In the genomic region with DNA sequence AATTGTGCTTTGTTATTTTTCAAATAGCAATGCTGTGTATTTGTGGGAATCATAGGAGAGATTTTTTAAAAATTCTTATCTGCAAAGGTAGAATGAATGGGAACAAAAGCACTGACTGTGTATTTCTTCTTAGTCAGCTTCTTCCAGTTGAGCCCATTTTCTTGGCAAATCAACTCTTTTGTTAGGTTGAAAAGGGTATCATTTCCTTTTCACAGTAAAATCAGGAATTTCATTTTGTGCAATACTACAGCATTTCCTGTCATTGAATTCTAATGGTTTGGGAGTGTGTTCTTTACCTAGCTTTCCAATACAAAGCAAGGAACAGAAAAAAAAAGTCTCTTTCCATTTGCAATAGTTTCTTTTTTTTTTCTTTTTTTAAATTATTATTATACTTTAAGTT, we compare ENCODE assay signal across 9 cellular contexts. TPM values are rescaled to one million over a fixed set of nuclear protein-coding genes. Genes with fewer than 3 reads are reported as not detected.
DNase-seq lines count a peak whose midpoint lies in the region; ATAC-seq and TF ChIP-seq lines count a peak whose summit lies in the region.
"Had no signal": no experiment of that assay in that cellular context is flagged by ENCODE, and none has a peak within 500 bp of the region (broad histone marks: within the 10 kb centered on the region; RNA-seq: fewer than 3 reads in every experiment).

No MANE protein-coding gene starts in this region.

- no peak for TF ChIP-seq CTCF in gastroesophageal sphincter (IDR thresholded peaks at IDR 0.05)

- H3K4me1 ChIP-seq in gastroesophageal sphincter (peaks cover 0 to 44% (median 3%) of the 10 kb centered on the region in 3 donors), stomach smooth muscle (ENCODE audit: control insufficient read depth, insufficient read depth, low read length) (peaks cover 26% of the 10 kb centered on the region)

- H3K9me3 ChIP-seq in gastroesophageal sphincter (no peaks in the 10 kb centered on the region), stomach smooth muscle (ENCODE audit: control insufficient read depth in 2 of 2, low read length in 2 of 2) (no peaks in the 10 kb centered on the region)

- TF ChIP-seq POLR2A in gastroesophageal sphincter (IDR thresholded peaks at IDR 0.05) = no peak

- H3K27me3 ChIP-seq in gastroesophageal sphincter (no peaks in the 10 kb centered on the region), stomach smooth muscle (ENCODE audit: control insufficient read depth in 1 of 2, insufficient read depth in 2 of 2, low read length in 2 of 2) (no peaks in the 10 kb centered on the region)

- H3K4me3 Mint-ChIP-seq in activated T-cell treated with anti-CD3 and anti-CD28 coated beads, Interleukin-2, amount 50 U/mL, for 72 hours = peak overlapping the region; percentile 94 to 98

- H3K4me1 Mint-ChIP-seq in activated T-cell treated with anti-CD3 and anti-CD28 coated beads, Interleukin-2, amount 50 U/mL, for 72 hours (ENCODE audit: low read depth) = peaks cover 41% of the 10 kb centered on the region

- DNase-seq in activated T-cell treated with anti-CD3 and anti-CD28 coated beads, Interleukin-2, amount 50 U/mL, for 72 hours = no peak
- DNase-seq in activated T-cell treated with anti-CD3 and anti-CD28 coated beads, Interleukin-2, amount 50 U/mL, for 48 hours = no peak
- DNase-seq in activated naive CD4-positive, alpha-beta T cell treated with anti-CD3 and anti-CD28 coated beads, Interleukin-2, amount 50 U/mL, for 72 hours (ENCODE audit: low spot score in 2 of 2) = no peak
- DNase-seq in NCI-H1930 (lab: John Stamatoyannopoulos, UW) (no peak), DMS 273 treated with DMSO at 0.1 percent for 48 hours (lab: John Stamatoyannopoulos, UW) (no peak), ureter (ENCODE audit: low spot score) (no peak)
- DNase-seq: NCI-H1694 treated with DMSO at 0.1 percent for 48 hours had no signal

- H3K36me3 ChIP-seq in gastroesophageal sphincter (no peaks in the 10 kb centered on the region), stomach smooth muscle (ENCODE audit: control insufficient read depth in 2 of 2, insufficient read depth in 2 of 2, low read length in 2 of 2) (no peaks in the 10 kb centered on the region)

- H3K4me3 ChIP-seq in gastroesophageal sphincter (peak overlapping the region in 1 of 2 donors; percentile 59), stomach smooth muscle (ENCODE audit: low read length in 2 of 2) (peak overlapping the region; percentile 70 to 90)

- ATAC-seq in activated T-cell treated with anti-CD3 and anti-CD28 coated beads, Interleukin-2, amount 50 U/mL, for 72 hours (replicated peaks in 1 of 2) = peak in 1 of 2 donors; percentile 7
- peak; percentile 4 to 60 for ATAC-seq in activated naive CD4-positive, alpha-beta T cell treated with anti-CD3 and anti-CD28 coated beads, Interleukin-2, amount 50 U/mL, for 72 hours
- ATAC-seq in gastroesophageal sphincter = no peak

- H3K27ac ChIP-seq in gastroesophageal sphincter (peak overlapping the region; percentile 93 to 98 (median 94)), stomach smooth muscle (ENCODE audit: low read length) (peak overlapping the region; percentile 97)

- H3K9me3 Mint-ChIP-seq in activated T-cell treated with anti-CD3 and anti-CD28 coated beads, Interleukin-2, amount 50 U/mL, for 72 hours = no peaks in the 10 kb centered on the region
- H3K9me3 Mint-ChIP-seq in activated naive CD4-positive, alpha-beta T cell treated with anti-CD3 and anti-CD28 coated beads, Interleukin-2, amount 50 U/mL, for 72 hours = no peaks in the 10 kb centered on the region

- peak overlapping the region; percentile 98 for H3K27ac Mint-ChIP-seq in activated T-cell treated with anti-CD3 and anti-CD28 coated beads, Interleukin-2, amount 50 U/mL, for 72 hours
- peak overlapping the region; percentile 97 to 98 for H3K27ac Mint-ChIP-seq in activated naive CD4-positive, alpha-beta T cell treated with anti-CD3 and anti-CD28 coated beads, Interleukin-2, amount 50 U/mL, for 72 hours

- TF ChIP-seq EP300 in gastroesophageal sphincter (IDR thresholded peaks at IDR 0.05) = no peak

- H3K9ac ChIP-seq in stomach smooth muscle (ENCODE audit: low read length in 2 of 2) = peak overlapping the region in 1 of 2 donors; percentile 84

- peaks cover 10% of the 10 kb centered on the region for H3K27me3 Mint-ChIP-seq in activated T-cell treated with anti-CD3 and anti-CD28 coated beads, Interleukin-2, amount 50 U/mL, for 72 hours (ENCODE audit: low read depth)

- no peaks in the 10 kb centered on the region for H3K36me3 Mint-ChIP-seq in activated T-cell treated with anti-CD3 and anti-CD28 coated beads, Interleukin-2, amount 50 U/mL, for 72 hours (ENCODE audit: insufficient read depth in 2 of 2)
- H3K36me3 Mint-ChIP-seq in activated naive CD4-positive, alpha-beta T cell treated with anti-CD3 and anti-CD28 coated beads, Interleukin-2, amount 50 U/mL, for 72 hours = peaks cover 5 to 11% of the 10 kb centered on the region in 2 donors

RNA-seq across cellular contexts. Expression of a gene that starts 19.0 kb away (rescaled TPM):
- 10 to 100 TPM; 42.2 to 46.1 TPM for total RNA-seq in activated T-cell treated with anti-CD3 and anti-CD28 coated beads, Interleukin-2, amount 50 U/mL, for 72 hours
- 10 to 100 TPM; 30.7 to 49.3 TPM for total RNA-seq in activated naive CD4-positive, alpha-beta T cell treated with anti-CD3 and anti-CD28 coated beads, Interleukin-2, amount 50 U/mL, for 72 hours
- total RNA-seq in gastroesophageal sphincter (10 to 100 TPM; 17.8 to 39.2 (median 25.8) TPM), ureter (23.6 TPM)

RNA-seq across cellular contexts. Expression of a gene that starts 55.0 kb away (rescaled TPM):
- under 1 TPM; 0.79 to 0.89 TPM for total RNA-seq in activated T-cell treated with anti-CD3 and anti-CD28 coated beads, Interleukin-2, amount 50 U/mL, for 72 hours
- 1 to 10 TPM; 1.6 to 1.9 TPM for total RNA-seq in activated naive CD4-positive, alpha-beta T cell treated with anti-CD3 and anti-CD28 coated beads, Interleukin-2, amount 50 U/mL, for 72 hours
- total RNA-seq in gastroesophageal sphincter = 1 to 10 TPM in 2 of 4 donors, under 1 TPM in 1, not detected in 1; 0.77 to 2.3 (median 2.0) TPM
- total RNA-seq in ureter = 1.9 TPM
